ENCODE assay signal across 12 cellular contexts in the genomic region with DNA sequence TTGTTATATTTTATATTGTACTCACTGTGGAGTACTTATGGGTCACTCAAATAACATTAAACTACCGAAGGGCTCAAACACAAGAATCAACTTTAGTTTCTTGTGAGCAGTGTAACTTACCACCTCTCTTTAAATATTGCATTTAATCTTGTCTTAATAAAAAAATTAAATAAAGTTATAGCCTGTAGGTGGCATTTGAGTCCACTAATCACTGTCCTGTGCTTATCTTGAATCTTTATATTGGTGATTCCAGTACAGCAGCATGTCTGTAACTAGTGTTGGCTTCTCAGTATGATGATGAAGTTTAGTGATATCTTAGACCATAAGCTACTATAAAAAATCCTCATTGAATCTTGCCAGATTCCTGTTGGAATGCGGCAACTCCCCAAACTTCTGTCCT.
DNase-seq lines count a peak whose midpoint lies in the region; ATAC-seq and TF ChIP-seq lines count a peak whose summit lies in the region.
"Had no signal": no experiment of that assay in that cellular context is flagged by ENCODE, and none has a peak within 500 bp of the region (broad histone marks: within the 10 kb centered on the region; RNA-seq: fewer than 3 reads in every experiment).

No MANE protein-coding gene starts in this region.

- no peaks in the 10 kb centered on the region for H3K4me1 ChIP-seq in HAP-1
- H3K4me1 ChIP-seq: sigmoid colon had no signal

- no peaks in the 10 kb centered on the region for H3K36me3 Mint-ChIP-seq in osteocyte (ENCODE audit: unreplicated experiment)

- H3K9me3 ChIP-seq in HAP-1, result no peaks in the 10 kb centered on the region

- H3K4me3 Mint-ChIP-seq in osteocyte (ENCODE audit: unreplicated experiment), result no peak overlapping the region
- H3K4me3 Mint-ChIP-seq: activated CD4-positive, alpha-beta T cell treated with anti-CD3 and anti-CD28 coated beads, Interleukin-2, amount 10 ng/mL, durations not matched to agents 7 days and 5 days had no signal

- H3K27me3 Mint-ChIP-seq in osteocyte (ENCODE audit: unreplicated experiment), result peaks cover 17% of the 10 kb centered on the region
- H3K27me3 Mint-ChIP-seq: activated CD4-positive, alpha-beta T cell treated with anti-CD3 and anti-CD28 coated beads, Interleukin-2, amount 10 ng/mL, durations not matched to agents 7 days and 5 days had no signal

- DNase-seq in EH (ENCODE audit: low read depth), result peak; percentile 46
- DNase-seq in NCI-H526 treated with DMSO at 0.1 percent for 48 hours (lab: John Stamatoyannopoulos, UW), result peak; percentile 0
- DNase-seq in choroid plexus epithelial cell (ENCODE audit: low read depth), result peak; percentile 69
- DNase-seq in osteocyte (ENCODE audit: extremely low spot score, unreplicated experiment), result no peak
- no peak for DNase-seq in HAP-1 (ENCODE audit: low spot score in 2 of 2)
- DNase-seq: activated CD4-positive, alpha-beta T cell treated with anti-CD3 and anti-CD28 coated beads, Interleukin-2, amount 10 ng/mL, durations not matched to agents 7 days and 5 days; NCI-H187; sigmoid colon had no signal

- no peak overlapping the region for H3K27ac Mint-ChIP-seq in osteocyte (ENCODE audit: unreplicated experiment)
- H3K27ac Mint-ChIP-seq: activated CD4-positive, alpha-beta T cell treated with anti-CD3 and anti-CD28 coated beads, Interleukin-2, amount 10 ng/mL, durations not matched to agents 7 days and 5 days; activated naive CD4-positive, alpha-beta T cell treated with anti-CD3 and anti-CD28 coated beads, Interleukin-2, amount 50 U/mL, for 72 hours had no signal

- ATAC-seq in GM21825 (IDR thresholded peaks at IDR 0.05; ENCODE audit: unreplicated experiment) (no peak), GM21381 (IDR thresholded peaks at IDR 0.05; ENCODE audit: unreplicated experiment) (no peak), GM19324 (IDR thresholded peaks at IDR 0.05; ENCODE audit: low FRiP score, unreplicated experiment) (no peak)
- ATAC-seq: activated naive CD4-positive, alpha-beta T cell treated with anti-CD3 and anti-CD28 coated beads, Interleukin-2, amount 50 U/mL, for 72 hours had no signal

- H3K4me1 Mint-ChIP-seq in osteocyte (ENCODE audit: unreplicated experiment), result no peaks in the 10 kb centered on the region
- H3K4me1 Mint-ChIP-seq: activated CD4-positive, alpha-beta T cell treated with anti-CD3 and anti-CD28 coated beads, Interleukin-2, amount 10 ng/mL, durations not matched to agents 7 days and 5 days had no signal

- in situ Hi-C loops in HAP-1 (cut with MboI; ENCODE audit: low sequenced_read_pairs), result no loop called here

- peaks cover 18% of the 10 kb centered on the region for H3K9me3 Mint-ChIP-seq in osteocyte (ENCODE audit: unreplicated experiment)

- H3K27me3 ChIP-seq in HAP-1 (ENCODE audit: low read depth), result no peaks in the 10 kb centered on the region
- H3K27me3 ChIP-seq: sigmoid colon had no signal

- H3K36me3 ChIP-seq in HAP-1 (replicated peaks), result no peaks in the 10 kb centered on the region
- H3K36me3 ChIP-seq: sigmoid colon had no signal

- H3K4me3 ChIP-seq in choroid plexus epithelial cell (ENCODE audit: low read depth, low read length) (no peak overlapping the region), HAP-1 (no peak overlapping the region)
- H3K4me3 ChIP-seq: sigmoid colon had no signal

- TF ChIP-seq CTCF in choroid plexus epithelial cell (conservative IDR thresholded peaks at IDR 0.05; ENCODE audit: low read depth, low read length) (peak; percentile 37), osteocyte (IDR thresholded peaks at IDR 0.05) (peak; percentile 54)

Comparison
In these comparisons a context has a peak if more than half of its experiments do, and no peak if none do; other contexts are left out.
1. DNase-seq: peak in EH (single experiment), NCI-H526 treated with DMSO at 0.1 percent for 48 hours (single experiment) and choroid plexus epithelial cell (single experiment); none in osteocyte (single experiment) and HAP-1 (0 of 2).